Comparison of ENCODE assay signal across 9 cellular contexts in genomic region chr6:83430606-83431544, GRCh38. TPM values are rescaled to one million over a fixed set of nuclear protein-coding genes. Genes with fewer than 3 reads are reported as not detected.
A peak's percentile ranks its signal among the peaks of the same experiment; 100 is the strongest.
DNase-seq lines count a peak whose midpoint lies in the region; TF ChIP-seq lines count a peak whose summit lies in the region.
"Had no signal": no experiment of that assay in that cellular context is flagged by ENCODE, and none has a peak within 500 bp of the region (broad histone marks: within the 10 kb centered on the region; RNA-seq: fewer than 3 reads in every experiment).

Gene ME1 (minus strand): TSS chr6:83431051. CDS start chr6:83430954, 97 bp downstream.

- H2BK5ac ChIP-seq in H9 (ENCODE audit: insufficient read length, low read length): no peak within 1 kb of the TSS

- H2BK20ac ChIP-seq in H9 (ENCODE audit: low read depth, low read length, poor library complexity, severe bottlenecking): no peak within 1 kb of the TSS

- no peaks in the 10 kb centered on the region for H3K79me2 ChIP-seq in H9 (ENCODE audit: insufficient read depth, low read length)

- no peak within 1 kb of the TSS for H4K5ac ChIP-seq in H9 (ENCODE audit: insufficient read length, low read depth, low read length)

- no peak within 1 kb of the TSS for H4K8ac ChIP-seq in H9 (replicated peaks; ENCODE audit: insufficient read length, low read depth, low read length)

- H3K23me2 ChIP-seq in H9 (ENCODE audit: insufficient read length, low read depth, low read length, poor library complexity, severe bottlenecking): peaks cover 4% of the 10 kb centered on the region

- TF ChIP-seq CTCF in H9 (conservative IDR thresholded peaks at IDR 0.05): no peak

- no peak within 1 kb of the TSS for H3K4ac ChIP-seq in H9 (ENCODE audit: low read depth, low read length)

- H3K36me3 ChIP-seq in esophagus (ENCODE audit: control insufficient read depth in 2 of 2, insufficient read depth in 2 of 2, low read length in 1 of 2): no peaks in the 10 kb centered on the region
- H3K36me3 ChIP-seq: BLaER1 treated with 17β-estradiol and CSF1 and Interleukin-3, amounts not matched to agents 10 nM and 100 nM had no signal

- H3K4me3 ChIP-seq in esophagus (ENCODE audit: low read depth in 1 of 2, low read length in 2 of 2): peak within 1 kb of the TSS; percentile 68 to 79
- H3K4me3 ChIP-seq: BLaER1 treated with 17β-estradiol and CSF1 and Interleukin-3, amounts not matched to agents 10 nM and 100 nM had no signal

- H3T11ph ChIP-seq in H9 (ENCODE audit: low read length): no peak within 1 kb of the TSS

- no peak within 1 kb of the TSS for H2AFZ ChIP-seq in H9 (ENCODE audit: low read length)

- no CpG with 5 or more reads among the region's 74 CpGs for WGBS in H9 (ENCODE audit: extremely low coverage, insufficient read length, low lambda C conversion rate)
- WGBS in esophagus, 2 donors: 10 to 11% methylated on average over 62 to 74 of the region's 74 CpGs

- H3K14ac ChIP-seq in H9 (ENCODE audit: insufficient read depth, low read length): peak within 1 kb of the TSS; percentile 72

- H2BK120ac ChIP-seq in H9 (ENCODE audit: low read depth, low read length, poor library complexity, severe bottlenecking): no peak within 1 kb of the TSS

- H3K27ac Mint-ChIP-seq in H9: peak within 1 kb of the TSS in 2 of 3 experiments; percentile 59 to 96; a peak in 3 of 7 replicates
- H3K27ac Mint-ChIP-seq in stimulated activated naive CD8-positive, alpha-beta T cell treated with anti-CD3 and anti-CD28 coated beads, Interleukin-15, Interleukin-2, amounts not matched to agents 100 ng/mL and 50 ng/mL, for 24 hours: no peak within 1 kb of the TSS

- H3K79me1 ChIP-seq in H9 (ENCODE audit: insufficient read depth, low read depth, low read length, poor library complexity, severe bottlenecking): no peaks in the 10 kb centered on the region

- no peak within 1 kb of the TSS for H2BK15ac ChIP-seq in H9 (ENCODE audit: low read depth, low read length)

- peak within 1 kb of the TSS; percentile 42 for H2BK12ac ChIP-seq in H9 (ENCODE audit: insufficient read length, low read depth, low read length)

- peak within 1 kb of the TSS; percentile 1 for H3K9ac ChIP-seq in H9 (ENCODE audit: extremely low read depth, insufficient read length, low read length)
- H3K9ac ChIP-seq: BLaER1 treated with 17β-estradiol and CSF1 and Interleukin-3, amounts not matched to agents 10 nM and 100 nM had no signal

- peaks cover 3% of the 10 kb centered on the region in 3 experiments; a peak in 4 of 7 replicates for H3K36me3 Mint-ChIP-seq in H9 (ENCODE audit: insufficient read depth in 1 of 3, low read depth in 3 of 3)
- no peaks in the 10 kb centered on the region for H3K36me3 Mint-ChIP-seq in stimulated activated naive CD8-positive, alpha-beta T cell treated with anti-CD3 and anti-CD28 coated beads, Interleukin-15, Interleukin-2, amounts not matched to agents 100 ng/mL and 50 ng/mL, for 24 hours (ENCODE audit: low read depth)

- no peaks in the 10 kb centered on the region for H3K4me1 ChIP-seq in H9 (ENCODE audit: insufficient read depth, low read length)
- peaks cover 0 to 5% of the 10 kb centered on the region in 2 donors for H3K4me1 ChIP-seq in esophagus (ENCODE audit: control insufficient read depth in 2 of 2, insufficient read depth in 2 of 2, low read length in 1 of 2)

- H3K18ac ChIP-seq in H9 (ENCODE audit: insufficient read length, low read depth, low read length): peak within 1 kb of the TSS; percentile 56

- peaks cover 14 to 17% of the 10 kb centered on the region in 2 experiments for H3K4me1 Mint-ChIP-seq in H9
- H3K4me1 Mint-ChIP-seq in stimulated activated naive CD8-positive, alpha-beta T cell treated with anti-CD3 and anti-CD28 coated beads, Interleukin-15, Interleukin-2, amounts not matched to agents 100 ng/mL and 50 ng/mL, for 24 hours (ENCODE audit: low read depth): no peaks in the 10 kb centered on the region

- H2AK5ac ChIP-seq in H9 (ENCODE audit: insufficient read length, low read length): no peak within 1 kb of the TSS

- H3K27me3 Mint-ChIP-seq in H9 (ENCODE audit: low read depth): peaks cover 4% of the 10 kb centered on the region; the same call in 1 of the 2 replicates
- peaks cover 41% of the 10 kb centered on the region for H3K27me3 Mint-ChIP-seq in stimulated activated naive CD8-positive, alpha-beta T cell treated with anti-CD3 and anti-CD28 coated beads, Interleukin-15, Interleukin-2, amounts not matched to agents 100 ng/mL and 50 ng/mL, for 24 hours

- peak within 1 kb of the TSS; percentile 66 for H3K4me2 ChIP-seq in H9 (ENCODE audit: insufficient read depth, insufficient read length, low read length)
- H3K4me2 ChIP-seq: BLaER1 treated with 17β-estradiol and CSF1 and Interleukin-3, amounts not matched to agents 10 nM and 100 nM had no signal

- H4K20me1 ChIP-seq in H9 (ENCODE audit: control insufficient read depth, insufficient read depth, insufficient read length): no peaks in the 10 kb centered on the region
- H4K20me1 ChIP-seq: BLaER1 treated with 17β-estradiol and CSF1 and Interleukin-3, amounts not matched to agents 10 nM and 100 nM had no signal

- H3K9me3 Mint-ChIP-seq in H9: peaks cover 0 to 3% of the 10 kb centered on the region in 2 experiments; a peak in 1 of 5 replicates
- no peaks in the 10 kb centered on the region for H3K9me3 Mint-ChIP-seq in stimulated activated naive CD8-positive, alpha-beta T cell treated with anti-CD3 and anti-CD28 coated beads, Interleukin-15, Interleukin-2, amounts not matched to agents 100 ng/mL and 50 ng/mL, for 24 hours

- H3K9me3 ChIP-seq in H9 (ENCODE audit: control insufficient read depth, low read depth, low read length) (no peaks in the 10 kb centered on the region), esophagus (ENCODE audit: control insufficient read depth in 2 of 2, insufficient read depth in 1 of 2, low read depth in 1 of 2, low read length in 1 of 2) (no peaks in the 10 kb centered on the region)

- H3K27ac ChIP-seq in H9 (ENCODE audit: insufficient read length, low read depth, low read length): no peak within 1 kb of the TSS
- peak within 1 kb of the TSS; percentile 83 to 95 for H3K27ac ChIP-seq in esophagus (ENCODE audit: low read depth in 2 of 2, low read length in 1 of 2)
- H3K27ac ChIP-seq: BLaER1 treated with 17β-estradiol and CSF1 and Interleukin-3, amounts not matched to agents 10 nM and 100 nM had no signal

- H4K91ac ChIP-seq in H9 (ENCODE audit: insufficient read length, low read depth, low read length): no peak within 1 kb of the TSS

- H3K23ac ChIP-seq in H9 (ENCODE audit: insufficient read length, low read depth, low read length): no peak within 1 kb of the TSS

- H3K56ac ChIP-seq in H9 (ENCODE audit: insufficient read length, low read depth, low read length): no peak within 1 kb of the TSS

- H3K4me3 Mint-ChIP-seq in H9: peak within 1 kb of the TSS; percentile 77 to 80
- H3K4me3 Mint-ChIP-seq in stimulated activated naive CD8-positive, alpha-beta T cell treated with anti-CD3 and anti-CD28 coated beads, Interleukin-15, Interleukin-2, amounts not matched to agents 100 ng/mL and 50 ng/mL, for 24 hours: peak within 1 kb of the TSS; percentile 8

- peak in 2 of 3 experiments; percentile 72 to 73 for DNase-seq in NCI-H1417 (lab: John Stamatoyannopoulos, UW)
- DNase-seq in NCI-H1417 treated with DMSO at 0.1 percent for 48 hours (lab: John Stamatoyannopoulos, UW): no peak
- peak; percentile 83 for DNase-seq in H9
- DNase-seq in LoVo (ENCODE audit: low spot score): peak; percentile 93
- DNase-seq in activated CD8-positive, alpha-beta memory T cell treated with anti-CD3 and anti-CD28 coated beads for 4 hours (ENCODE audit: low read depth in 2 of 2): peak; percentile 25 to 38
- peak; percentile 24 for DNase-seq in middle frontal gyrus (ENCODE audit: extremely low spot score, low spot score)

- no peaks in the 10 kb centered on the region for H3K27me3 ChIP-seq in H9 (ENCODE audit: insufficient read depth, low read length)
- no peaks in the 10 kb centered on the region for H3K27me3 ChIP-seq in esophagus (ENCODE audit: control insufficient read depth in 1 of 2, insufficient read depth in 2 of 2, low read length in 2 of 2)
- H3K27me3 ChIP-seq: BLaER1 treated with 17β-estradiol and CSF1 and Interleukin-3, amounts not matched to agents 10 nM and 100 nM had no signal

RNA-seq across cellular contexts. Expression of gene ME1, which starts in this region (rescaled TPM):
- total RNA-seq in H9 (2021): 7.8 and 7.9 TPM in 2 replicates
- polyA plus RNA-seq in esophagus: 10 to 100 TPM; 17.4 to 19.2 TPM
